Comparison of ENCODE assay signal across 31 cellular contexts in the genomic region with DNA sequence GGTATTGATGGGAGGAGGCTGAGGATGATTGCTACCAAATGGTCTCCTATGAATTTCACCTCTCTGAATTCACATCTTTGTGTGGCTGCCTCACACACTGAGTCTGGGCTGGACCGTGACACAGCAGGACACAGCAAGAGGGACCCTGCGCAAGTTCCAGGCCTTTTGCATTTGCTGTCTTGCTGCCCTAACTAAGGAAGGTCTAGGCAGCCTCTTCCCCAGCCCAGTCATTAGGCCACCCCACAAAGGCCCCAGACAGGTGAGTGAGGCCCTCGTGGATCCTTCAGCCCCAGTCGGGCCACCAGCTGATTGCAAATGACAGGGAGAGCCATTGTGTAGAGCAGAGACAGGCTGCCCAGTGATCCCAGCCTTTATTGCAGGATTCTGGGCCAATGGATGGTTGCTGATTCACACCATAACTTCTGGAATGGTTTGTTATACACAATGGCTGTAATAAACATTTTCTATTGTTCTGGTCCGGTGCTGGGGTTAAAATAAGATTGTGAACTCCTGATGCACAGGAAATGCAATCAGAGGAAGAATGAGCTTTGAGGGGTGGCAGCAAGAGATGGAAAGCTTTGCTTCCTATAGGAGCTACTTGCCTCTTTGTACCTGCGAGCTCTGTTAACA.
"Had no signal": no experiment of that assay in that cellular context is flagged by ENCODE, and none has a peak within 500 bp of the region (broad histone marks: within the 10 kb centered on the region; RNA-seq: fewer than 3 reads in every experiment).

No MANE protein-coding gene starts in this region.

- H3K27me3 Mint-ChIP-seq: activated CD8-positive, alpha-beta memory T cell treated with anti-CD3 and anti-CD28 coated beads, Interleukin-2, amount 10 ng/mL, durations not matched to agents 7 days and 5 days; activated T-cell treated with anti-CD3 and anti-CD28 coated beads, Interleukin-2, amount 50 U/mL, for 24 hours; IgD-negative memory B cell had no signal

- H3K4me1 ChIP-seq: breast epithelium had no signal

- H3K4me3 ChIP-seq: breast epithelium, SJSA1 had no signal

- DNase-seq: activated CD4-positive, alpha-beta T cell treated with anti-CD3 and anti-CD28 coated beads for 48 hours; activated CD4-positive, alpha-beta T cell treated with anti-CD3 and anti-CD28 coated beads, Interleukin-2, amount 50 U/mL, for 4 hours; activated CD4-positive, CD25-positive, alpha-beta regulatory T cell treated with anti-CD3 and anti-CD28 coated beads, Interleukin-2, amount 50 U/mL, for 72 hours; activated CD8-positive, alpha-beta memory T cell treated with anti-CD3 and anti-CD28 coated beads, Interleukin-2, amount 10 ng/mL, durations not matched to agents 7 days and 5 days; activated effector memory CD4-positive, alpha-beta T cell treated with Interleukin-2 at 50 U/mL for 16 hours; activated naive CD4-positive, alpha-beta T cell; activated T-cell treated with anti-CD3 and anti-CD28 coated beads, Interleukin-2, amount 50 U/mL, for 24 hours; aorta; KG1; NCI-H1048; NCI-H1694; NCI-H2029; NCI-H2107; NCI-H2171 treated with DMSO at 0.1 percent for 48 hours; NCI-H345; NCI-H510A; NCI-H526 treated with DMSO at 0.1 percent for 48 hours; NCI-H82; OCI-M1; RPMI8226; SW 1271 had no signal

- H3K4me3 Mint-ChIP-seq: activated CD8-positive, alpha-beta memory T cell treated with anti-CD3 and anti-CD28 coated beads, Interleukin-2, amount 10 ng/mL, durations not matched to agents 7 days and 5 days; activated naive CD4-positive, alpha-beta T cell treated with anti-CD3 and anti-CD28 coated beads, Interleukin-2, amount 50 U/mL, for 24 hours; activated T-cell treated with anti-CD3 and anti-CD28 coated beads, Interleukin-2, amount 50 U/mL, for 24 hours; activated T-helper 1 cell treated with anti-CD3 and anti-CD28 coated beads, Interleukin-12 subunit alpha, Interleukin-12 subunit beta, Interleukin-2, Interleukin-4 antibody, amounts not matched to agents 30 ng/mL and 10 ng/mL and 1 ng/mL, durations not matched to agents 14 hours and 24 hours and 36 hours; T-helper 2 cell treated with Interferon-gamma antibody and Interleukin-4, amounts not matched to agents 5 μg/mL and 100 μg/mL, for 36 hours; WTC11 had no signal

- H3K27ac Mint-ChIP-seq: activated CD8-positive, alpha-beta memory T cell treated with anti-CD3 and anti-CD28 coated beads, Interleukin-2, amount 10 ng/mL, durations not matched to agents 7 days and 5 days; activated naive CD4-positive, alpha-beta T cell treated with anti-CD3 and anti-CD28 coated beads, Interleukin-2, amount 50 U/mL, for 24 hours; activated T-cell treated with anti-CD3 and anti-CD28 coated beads, Interleukin-2, amount 50 U/mL, for 24 hours; activated T-helper 1 cell treated with anti-CD3 and anti-CD28 coated beads, Interleukin-12 subunit alpha, Interleukin-12 subunit beta, Interleukin-2, Interleukin-4 antibody, amounts not matched to agents 30 ng/mL and 10 ng/mL and 1 ng/mL, durations not matched to agents 14 hours and 24 hours and 36 hours; IgD-negative memory B cell; T-helper 2 cell treated with Interferon-gamma antibody and Interleukin-4, amounts not matched to agents 5 μg/mL and 100 μg/mL, for 36 hours; WTC11 had no signal

- H3K4me1 Mint-ChIP-seq: activated CD8-positive, alpha-beta memory T cell treated with anti-CD3 and anti-CD28 coated beads, Interleukin-2, amount 10 ng/mL, durations not matched to agents 7 days and 5 days; activated naive CD4-positive, alpha-beta T cell treated with anti-CD3 and anti-CD28 coated beads, Interleukin-2, amount 50 U/mL, for 24 hours; IgD-negative memory B cell had no signal

- H3K27ac ChIP-seq: breast epithelium, SJSA1 had no signal

- H3K36me3 Mint-ChIP-seq: activated CD8-positive, alpha-beta memory T cell treated with anti-CD3 and anti-CD28 coated beads, Interleukin-2, amount 10 ng/mL, durations not matched to agents 7 days and 5 days; activated naive CD4-positive, alpha-beta T cell treated with anti-CD3 and anti-CD28 coated beads, Interleukin-2, amount 50 U/mL, for 24 hours; IgD-negative memory B cell had no signal

- H3K9me3 Mint-ChIP-seq: activated naive CD4-positive, alpha-beta T cell treated with anti-CD3 and anti-CD28 coated beads, Interleukin-2, amount 50 U/mL, for 24 hours; activated T-cell treated with anti-CD3 and anti-CD28 coated beads, Interleukin-2, amount 50 U/mL, for 24 hours; activated T-helper 1 cell treated with anti-CD3 and anti-CD28 coated beads, Interleukin-12 subunit alpha, Interleukin-12 subunit beta, Interleukin-2, Interleukin-4 antibody, amounts not matched to agents 30 ng/mL and 10 ng/mL and 1 ng/mL, durations not matched to agents 14 hours and 24 hours and 36 hours; T-helper 2 cell treated with Interferon-gamma antibody and Interleukin-4, amounts not matched to agents 5 μg/mL and 100 μg/mL, for 36 hours had no signal

- ATAC-seq: activated CD8-positive, alpha-beta memory T cell treated with anti-CD3 and anti-CD28 coated beads, Interleukin-2, amount 10 ng/mL, durations not matched to agents 7 days and 5 days; Panc1; Right ventricle myocardium inferior; SK-N-SH treated with all-trans-retinoic acid at 6 μM for 48 hours; WTC11 had no signal

- H3K36me3 ChIP-seq: breast epithelium, SJSA1 had no signal

- H3K9me3 ChIP-seq: breast epithelium had no signal

- H3K27me3 ChIP-seq: breast epithelium, SJSA1 had no signal
